8 cellular contexts compared by ENCODE assay signal in genomic region chr11:101915811-101916291, GRCh38. TPM values are rescaled to one million over a fixed set of nuclear protein-coding genes. Genes with fewer than 3 reads are reported as not detected.
A peak's percentile ranks its signal among the peaks of the same experiment; 100 is the strongest.
DNase-seq lines count a peak whose midpoint lies in the region; ATAC-seq and TF ChIP-seq lines count a peak whose summit lies in the region.

No MANE protein-coding gene starts in this region.

- peak overlapping the region; percentile 87 for H3K27ac Mint-ChIP-seq in activated CD8-positive, alpha-beta T cell treated with anti-CD3 and anti-CD28 coated beads for 36 hours

- TF ChIP-seq CTCF in DOHH2 (IDR thresholded peaks at IDR 0.05; ENCODE audit: low read depth, low read length, poor library complexity, severe bottlenecking) = no peak
- TF ChIP-seq CTCF in activated CD8-positive, alpha-beta T cell treated with anti-CD3 and anti-CD28 coated beads for 36 hours (IDR thresholded peaks at IDR 0.05) = no peak

- no peaks in the 10 kb centered on the region for H3K9me3 Mint-ChIP-seq in activated CD8-positive, alpha-beta T cell treated with anti-CD3 and anti-CD28 coated beads for 36 hours

- H3K9me2 ChIP-seq in DOHH2 (replicated peaks; ENCODE audit: control insufficient read depth, low read length) = no peaks in the 10 kb centered on the region

- H3K36me3 Mint-ChIP-seq in activated CD8-positive, alpha-beta T cell treated with anti-CD3 and anti-CD28 coated beads for 36 hours (ENCODE audit: low read depth) = no peaks in the 10 kb centered on the region

- peaks cover 7% of the 10 kb centered on the region; the same call in 1 of the 2 replicates for H3F3A ChIP-seq in DOHH2 (ENCODE audit: control insufficient read depth, insufficient read depth)

- no peaks in the 10 kb centered on the region for H3K27me3 Mint-ChIP-seq in activated CD8-positive, alpha-beta T cell treated with anti-CD3 and anti-CD28 coated beads for 36 hours

- no peaks in the 10 kb centered on the region for H3K9me3 ChIP-seq in DOHH2 (ENCODE audit: control insufficient read depth, insufficient read depth, low read length)
- H3K9me3 ChIP-seq in HUES64 (ENCODE audit: insufficient read depth, low read depth, low read length) = no peaks in the 10 kb centered on the region

- peak overlapping the region; percentile 87 for H3K4me3 ChIP-seq in DOHH2 (ENCODE audit: low read length)
- peak overlapping the region; percentile 72 for H3K4me3 ChIP-seq in HUES64 (ENCODE audit: low read length)

- peak overlapping the region; percentile 81 for H3K4me2 ChIP-seq in DOHH2 (ENCODE audit: low read length)

- 60% methylated on average over 3 of the region's 4 CpGs for WGBS in HUES64

- H3K9ac ChIP-seq in HUES64 (ENCODE audit: low read depth, low read length) = peak overlapping the region; percentile 65; the same call in 1 of the 2 replicates

- CTCF ChIA-PET in activated CD8-positive, alpha-beta T cell treated with anti-CD3 and anti-CD28 coated beads for 36 hours (lab: Charles Lee) = no interaction called here

- peaks cover 18% of the 10 kb centered on the region for H3K4me1 Mint-ChIP-seq in activated CD8-positive, alpha-beta T cell treated with anti-CD3 and anti-CD28 coated beads for 36 hours (ENCODE audit: low read depth)

- no peak for DNase-seq in activated CD8-positive, alpha-beta T cell treated with anti-CD3 and anti-CD28 coated beads for 36 hours
- DNase-seq in glomerular visceral epithelial cell (ENCODE audit: extremely low spot score) (peak; percentile 22), sciatic nerve (ENCODE audit: low spot score) (no peak), NCI-H2081 treated with DMSO at 0.1 percent for 48 hours (lab: John Stamatoyannopoulos, UW) (no peak)
- DNase-seq in effector CD8-positive, alpha-beta T cell (lab: John Stamatoyannopoulos, UW) = no peak

- no peaks in the 10 kb centered on the region for H4K20me1 ChIP-seq in DOHH2 (ENCODE audit: control insufficient read depth, insufficient read depth, low read depth, low read length)

- H3K36me3 ChIP-seq in DOHH2 (ENCODE audit: control insufficient read depth, low read length) = no peaks in the 10 kb centered on the region; the same call in 1 of the 2 replicates
- H3K36me3 ChIP-seq in HUES64 (ENCODE audit: insufficient read depth, low read length) = no peaks in the 10 kb centered on the region

- intact Hi-C loops in activated CD8-positive, alpha-beta T cell treated with anti-CD3 and anti-CD28 coated beads for 36 hours (cut with micrococcal nuclease) = loop anchor here (10.0 kb wide), 1 partner anchor 89 kb away; no protein-coding TSS in a partner anchor
- intact Hi-C loops in sciatic nerve (cut with DNase I) = no loop called here

- no peaks in the 10 kb centered on the region for H3K79me2 ChIP-seq in DOHH2 (ENCODE audit: control insufficient read depth, low read length)

- POLR2A ChIA-PET in activated CD8-positive, alpha-beta T cell treated with anti-CD3 and anti-CD28 coated beads for 36 hours (lab: Charles Lee) = no interaction called here

- H3K4me3 Mint-ChIP-seq in activated CD8-positive, alpha-beta T cell treated with anti-CD3 and anti-CD28 coated beads for 36 hours = peak overlapping the region; percentile 89

- H3K27ac ChIP-seq in DOHH2 (ENCODE audit: low read depth, low read length) (peak overlapping the region; percentile 75), HUES64 (ENCODE audit: low read depth, low read length) (no peak overlapping the region)

- H3K4me1 ChIP-seq in DOHH2 (ENCODE audit: control insufficient read depth, low read length) (peaks cover 23% of the 10 kb centered on the region), HUES64 (ENCODE audit: insufficient read depth, low read length) (peaks cover 23% of the 10 kb centered on the region)

- ATAC-seq in GM21360 (IDR thresholded peaks at IDR 0.05; ENCODE audit: unreplicated experiment) = peak; percentile 43
- ATAC-seq in activated CD8-positive, alpha-beta T cell treated with anti-CD3 and anti-CD28 coated beads for 36 hours = no peak
- peak; percentile 80 for ATAC-seq in sciatic nerve

- no peaks in the 10 kb centered on the region for H3K27me3 ChIP-seq in DOHH2 (ENCODE audit: control insufficient read depth, low read length)
- H3K27me3 ChIP-seq in HUES64 (ENCODE audit: insufficient read depth, low read length) = no peaks in the 10 kb centered on the region

RNA-seq across cellular contexts. Expression of gene ANGPTL5, which starts 0.5 kb away (rescaled TPM):
- not detected for polyA plus RNA-seq in HUES64 (2013, experiment 1 of 2)
- polyA plus RNA-seq in HUES64 (2013, experiment 2 of 2) = not detected
- total RNA-seq in activated CD8-positive, alpha-beta T cell treated with anti-CD3 and anti-CD28 coated beads for 36 hours = not detected
- 1.4 TPM for total RNA-seq in sciatic nerve

RNA-seq across cellular contexts. Expression of gene CEP126, which starts 1.0 kb away (rescaled TPM):
- polyA plus RNA-seq in HUES64 (2013, experiment 1 of 2) = 1.6 TPM
- polyA plus RNA-seq in HUES64 (2013, experiment 2 of 2) = 1.7 TPM
- total RNA-seq in activated CD8-positive, alpha-beta T cell treated with anti-CD3 and anti-CD28 coated beads for 36 hours = 1 to 10 TPM; 1.1 to 1.6 TPM
- 11.1 TPM for total RNA-seq in sciatic nerve
